Comparison of ENCODE assay signal across 19 cellular contexts in the genomic region with DNA sequence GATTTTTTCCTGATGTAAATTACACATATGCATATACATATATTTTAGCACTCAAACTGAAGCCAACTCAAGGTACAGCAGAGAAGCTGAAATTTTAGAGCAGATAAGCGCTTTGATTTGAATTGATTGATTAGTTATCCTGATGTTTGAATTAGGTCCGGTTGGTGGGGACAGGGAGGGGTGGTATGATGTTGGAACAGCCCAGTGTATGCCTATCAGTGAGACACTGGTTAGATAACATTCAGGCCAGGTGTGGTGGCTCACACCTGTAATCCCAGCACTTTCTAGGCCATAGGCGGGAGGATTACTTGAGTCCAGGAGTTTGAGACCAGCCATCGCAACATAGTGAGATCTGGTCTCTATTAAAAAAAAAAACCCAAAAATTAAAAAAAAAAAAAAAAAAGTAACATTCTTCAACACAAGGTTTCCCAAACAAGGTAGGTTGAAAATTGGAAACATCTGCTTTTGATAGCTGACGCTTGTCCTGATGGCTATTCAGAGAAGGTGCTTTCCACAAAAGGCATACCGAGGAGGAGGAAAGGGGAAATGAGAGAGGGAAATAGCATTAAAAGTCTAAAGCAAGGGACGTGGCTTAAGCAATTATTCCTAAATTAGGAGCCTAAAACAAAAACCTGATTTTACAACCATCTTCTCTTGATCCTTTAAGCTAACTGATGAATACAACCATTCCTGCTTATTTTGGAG.
DNase-seq lines count a peak whose midpoint lies in the region; ATAC-seq and TF ChIP-seq lines count a peak whose summit lies in the region.
"Had no signal": no experiment of that assay in that cellular context is flagged by ENCODE, and none has a peak within 500 bp of the region (broad histone marks: within the 10 kb centered on the region; RNA-seq: fewer than 3 reads in every experiment).

No MANE protein-coding gene starts in this region.

- H4K20me1 ChIP-seq in GM23338 (replicated peaks; ENCODE audit: insufficient read depth): no peaks in the 10 kb centered on the region
- H4K20me1 ChIP-seq: BLaER1 had no signal

- no peak for TF ChIP-seq CTCF in endothelial cell (IDR thresholded peaks at IDR 0.05; ENCODE audit: unreplicated experiment)
- no peak for TF ChIP-seq CTCF in GM23338 (conservative IDR thresholded peaks at IDR 0.05; ENCODE audit: low read depth in 2 of 2)

- H3K27me3 ChIP-seq in GM23338 (ENCODE audit: insufficient read depth): no peaks in the 10 kb centered on the region
- H3K27me3 ChIP-seq: BLaER1, SJCRH30 had no signal

- no peaks in the 10 kb centered on the region for H3K36me3 Mint-ChIP-seq in endothelial cell (ENCODE audit: low read depth, unreplicated experiment)
- peaks cover 14% of the 10 kb centered on the region; the same call in 2 of the 3 replicates for H3K36me3 Mint-ChIP-seq in GM23338 (ENCODE audit: low read depth)

- DNase-seq in SIG-M5 treated with dmso at 0.1 percent for 504 hours (lab: John Stamatoyannopoulos, UW; ENCODE audit: unreplicated experiment) (peak; percentile 67), SIG-M5 (lab: John Stamatoyannopoulos, UW) (no peak), NOMO-1 treated with dmso at 0.1 percent for 144 hours (lab: John Stamatoyannopoulos, UW; ENCODE audit: unreplicated experiment) (peak; percentile 59), endothelial cell (ENCODE audit: low spot score) (no peak), GM23338 (ENCODE audit: low spot score) (no peak), cerebellum (ENCODE audit: low spot score) (no peak)
- DNase-seq in activated CD4-positive, alpha-beta T cell treated with anti-CD3 and anti-CD28 coated beads, Interleukin-2, amount 50 U/mL, for 4 hours: no peak
- DNase-seq: DMS 273 treated with DMSO at 0.1 percent for 48 hours, GF-D8, NCI-H1048, NCI-H146, NCI-H2081, NCI-H510A, NCI-H774, SJCRH30, SW 1271 had no signal

- H3K4me3 Mint-ChIP-seq in endothelial cell (ENCODE audit: unreplicated experiment): no peak overlapping the region
- H3K4me3 Mint-ChIP-seq in GM23338: no peak overlapping the region

- H3K27ac ChIP-seq in GM23338 (ENCODE audit: low read depth): no peak overlapping the region; the same call in 1 of the 2 replicates
- H3K27ac ChIP-seq: 22Rv1, BLaER1, SJCRH30 had no signal

- H3K27ac Mint-ChIP-seq in endothelial cell (ENCODE audit: unreplicated experiment) (peak overlapping the region; percentile 50), GM23338 (no peak overlapping the region)

- H3K9me2 ChIP-seq in GM23338 (ENCODE audit: insufficient read depth): no peaks in the 10 kb centered on the region

- H3K4me1 ChIP-seq in GM23338 (ENCODE audit: insufficient read depth): no peaks in the 10 kb centered on the region

- H3K4me2 ChIP-seq in GM23338: no peak overlapping the region
- H3K4me2 ChIP-seq: BLaER1 had no signal

- H3F3A ChIP-seq in GM23338 (replicated peaks; ENCODE audit: low read depth): 0 out of 2 replicates have a peak, but pooled peaks cover 4% of the 10 kb centered on the region

- no peaks in the 10 kb centered on the region; the same call in 1 of the 2 replicates for H3K36me3 ChIP-seq in GM23338 (ENCODE audit: insufficient read depth)
- H3K36me3 ChIP-seq: BLaER1, SJCRH30 had no signal

- ATAC-seq in GM23338 (no peak), GM18517 (IDR thresholded peaks at IDR 0.05; ENCODE audit: unreplicated experiment) (no peak)

- peaks cover 12% of the 10 kb centered on the region for H3K4me1 Mint-ChIP-seq in endothelial cell (ENCODE audit: unreplicated experiment)
- H3K4me1 Mint-ChIP-seq in GM23338: no peaks in the 10 kb centered on the region

- H3K27me3 Mint-ChIP-seq in endothelial cell (ENCODE audit: unreplicated experiment) (peaks cover 3% of the 10 kb centered on the region), GM23338 (ENCODE audit: insufficient read depth, low read depth, poor library complexity) (peaks cover 2% of the 10 kb centered on the region)

- H3K79me2 ChIP-seq in GM23338 (replicated peaks; ENCODE audit: insufficient read depth): no peaks in the 10 kb centered on the region

- H2AFZ ChIP-seq in GM23338: no peak overlapping the region

- no peak overlapping the region for H3K4me3 ChIP-seq in GM23338
- H3K4me3 ChIP-seq: BLaER1, SJCRH30 had no signal

- H3K9me3 Mint-ChIP-seq in endothelial cell (ENCODE audit: unreplicated experiment) (peaks cover 4% of the 10 kb centered on the region), GM23338 (peaks cover 5% of the 10 kb centered on the region; the same call in 2 of the 3 replicates)

TF ChIP-seq in GM23338, 12 proteins besides CTCF, POLR2A, EP300 and RAD21:
- no peak for TF ChIP-seq JUNB (IDR thresholded peaks at IDR 0.05; ENCODE audit: unreplicated experiment)
- TF ChIP-seq ZNF114 (CRISPR knock-in tag; IDR thresholded peaks at IDR 0.05): no peak
- TF ChIP-seq, protein P1, sequence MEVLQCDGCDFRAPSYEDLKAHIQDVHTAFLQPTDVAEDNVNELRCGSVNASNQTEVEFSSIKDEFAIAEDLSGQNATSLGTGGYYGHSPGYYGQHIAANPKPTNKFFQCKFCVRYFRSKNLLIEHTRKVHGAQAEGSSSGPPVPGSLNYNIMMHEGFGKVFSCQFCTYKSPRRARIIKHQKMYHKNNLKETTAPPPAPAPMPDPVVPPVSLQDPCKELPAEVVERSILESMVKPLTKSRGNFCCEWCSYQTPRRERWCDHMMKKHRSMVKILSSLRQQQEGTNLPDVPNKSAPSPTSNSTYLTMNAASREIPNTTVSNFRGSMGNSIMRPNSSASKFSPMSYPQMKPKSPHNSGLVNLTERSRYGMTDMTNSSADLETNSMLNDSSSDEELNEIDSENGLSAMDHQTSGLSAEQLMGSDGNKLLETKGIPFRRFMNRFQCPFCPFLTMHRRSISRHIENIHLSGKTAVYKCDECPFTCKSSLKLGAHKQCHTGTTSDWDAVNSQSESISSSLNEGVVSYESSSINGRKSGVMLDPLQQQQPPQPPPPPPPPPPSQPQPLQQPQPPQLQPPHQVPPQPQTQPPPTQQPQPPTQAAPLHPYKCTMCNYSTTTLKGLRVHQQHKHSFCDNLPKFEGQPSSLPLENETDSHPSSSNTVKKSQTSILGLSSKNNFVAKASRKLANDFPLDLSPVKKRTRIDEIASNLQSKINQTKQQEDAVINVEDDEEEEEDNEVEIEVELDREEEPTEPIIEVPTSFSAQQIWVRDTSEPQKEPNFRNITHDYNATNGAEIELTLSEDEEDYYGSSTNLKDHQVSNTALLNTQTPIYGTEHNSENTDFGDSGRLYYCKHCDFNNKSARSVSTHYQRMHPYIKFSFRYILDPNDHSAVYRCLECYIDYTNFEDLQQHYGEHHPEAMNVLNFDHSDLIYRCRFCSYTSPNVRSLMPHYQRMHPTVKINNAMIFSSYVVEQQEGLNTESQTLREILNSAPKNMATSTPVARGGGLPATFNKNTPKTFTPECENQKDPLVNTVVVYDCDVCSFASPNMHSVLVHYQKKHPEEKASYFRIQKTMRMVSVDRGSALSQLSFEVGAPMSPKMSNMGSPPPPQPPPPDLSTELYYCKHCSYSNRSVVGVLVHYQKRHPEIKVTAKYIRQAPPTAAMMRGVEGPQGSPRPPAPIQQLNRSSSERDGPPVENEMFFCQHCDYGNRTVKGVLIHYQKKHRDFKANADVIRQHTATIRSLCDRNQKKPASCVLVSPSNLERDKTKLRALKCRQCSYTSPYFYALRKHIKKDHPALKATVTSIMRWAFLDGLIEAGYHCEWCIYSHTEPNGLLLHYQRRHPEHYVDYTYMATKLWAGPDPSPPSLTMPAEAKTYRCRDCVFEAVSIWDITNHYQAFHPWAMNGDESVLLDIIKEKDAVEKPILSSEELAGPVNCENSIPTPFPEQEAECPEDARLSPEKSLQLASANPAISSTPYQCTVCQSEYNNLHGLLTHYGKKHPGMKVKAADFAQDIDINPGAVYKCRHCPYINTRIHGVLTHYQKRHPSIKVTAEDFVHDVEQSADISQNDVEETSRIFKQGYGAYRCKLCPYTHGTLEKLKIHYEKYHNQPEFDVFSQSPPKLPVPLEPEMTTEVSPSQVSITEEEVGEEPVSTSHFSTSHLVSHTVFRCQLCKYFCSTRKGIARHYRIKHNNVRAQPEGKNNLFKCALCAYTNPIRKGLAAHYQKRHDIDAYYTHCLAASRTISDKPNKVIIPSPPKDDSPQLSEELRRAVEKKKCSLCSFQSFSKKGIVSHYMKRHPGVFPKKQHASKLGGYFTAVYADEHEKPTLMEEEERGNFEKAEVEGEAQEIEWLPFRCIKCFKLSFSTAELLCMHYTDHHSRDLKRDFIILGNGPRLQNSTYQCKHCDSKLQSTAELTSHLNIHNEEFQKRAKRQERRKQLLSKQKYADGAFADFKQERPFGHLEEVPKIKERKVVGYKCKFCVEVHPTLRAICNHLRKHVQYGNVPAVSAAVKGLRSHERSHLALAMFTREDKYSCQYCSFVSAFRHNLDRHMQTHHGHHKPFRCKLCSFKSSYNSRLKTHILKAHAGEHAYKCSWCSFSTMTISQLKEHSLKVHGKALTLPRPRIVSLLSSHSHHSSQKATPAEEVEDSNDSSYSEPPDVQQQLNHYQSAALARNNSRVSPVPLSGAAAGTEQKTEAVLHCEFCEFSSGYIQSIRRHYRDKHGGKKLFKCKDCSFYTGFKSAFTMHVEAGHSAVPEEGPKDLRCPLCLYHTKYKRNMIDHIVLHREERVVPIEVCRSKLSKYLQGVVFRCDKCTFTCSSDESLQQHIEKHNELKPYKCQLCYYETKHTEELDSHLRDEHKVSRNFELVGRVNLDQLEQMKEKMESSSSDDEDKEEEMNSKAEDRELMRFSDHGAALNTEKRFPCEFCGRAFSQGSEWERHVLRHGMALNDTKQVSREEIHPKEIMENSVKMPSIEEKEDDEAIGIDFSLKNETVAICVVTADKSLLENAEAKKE (CRISPR knock-in tag; IDR thresholded peaks at IDR 0.05): no peak
- no peak for TF ChIP-seq CREB1 (CRISPR knock-in tag; IDR thresholded peaks at IDR 0.05; ENCODE audit: low read depth)
TF ChIP-seq in GM23338: peak in this region for 0.

Comparison
In these comparisons a context has a peak if more than half of its experiments do, and no peak if none do; other contexts are left out.
1. DNase-seq: peak in SIG-M5 treated with dmso at 0.1 percent for 504 hours (single experiment) and NOMO-1 treated with dmso at 0.1 percent for 144 hours (single experiment); none in SIG-M5 (single experiment), endothelial cell (single experiment), activated CD4-positive, alpha-beta T cell treated with anti-CD3 and anti-CD28 coated beads, Interleukin-2, amount 50 U/mL, for 4 hours (0 of 2), GM23338 (single experiment) and cerebellum (single experiment).